1 cellular context compared by ENCODE assay signal in the genomic region with DNA sequence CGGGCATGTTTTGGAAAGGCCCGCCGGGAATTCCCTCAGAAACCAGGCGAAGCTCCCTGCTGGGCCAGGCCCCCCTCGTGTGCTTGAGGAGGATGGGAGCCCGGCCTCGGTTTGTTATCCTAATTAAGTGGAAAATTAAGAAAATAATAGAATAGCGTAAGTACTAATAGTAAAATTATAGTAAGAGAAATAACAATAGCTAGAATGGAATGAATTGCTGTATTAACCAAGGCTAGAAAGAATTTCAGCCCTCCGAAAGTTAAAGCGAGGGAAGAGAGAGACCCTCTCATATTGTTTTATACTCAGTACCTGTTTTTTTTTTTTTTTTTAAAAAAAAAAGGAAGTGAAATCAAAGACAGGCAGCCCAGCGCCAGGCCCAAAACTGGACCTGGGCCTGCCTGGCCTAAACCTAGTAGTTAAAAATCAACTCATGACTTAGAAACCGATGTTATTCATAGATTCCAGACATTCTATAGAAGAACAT.
TF ChIP-seq lines count a peak whose summit lies in the region.

No MANE protein-coding gene starts in this region.

TF ChIP-seq in GM12878, 131 proteins besides CTCF, POLR2A, EP300 and RAD21:
- TF ChIP-seq, protein P1, sequence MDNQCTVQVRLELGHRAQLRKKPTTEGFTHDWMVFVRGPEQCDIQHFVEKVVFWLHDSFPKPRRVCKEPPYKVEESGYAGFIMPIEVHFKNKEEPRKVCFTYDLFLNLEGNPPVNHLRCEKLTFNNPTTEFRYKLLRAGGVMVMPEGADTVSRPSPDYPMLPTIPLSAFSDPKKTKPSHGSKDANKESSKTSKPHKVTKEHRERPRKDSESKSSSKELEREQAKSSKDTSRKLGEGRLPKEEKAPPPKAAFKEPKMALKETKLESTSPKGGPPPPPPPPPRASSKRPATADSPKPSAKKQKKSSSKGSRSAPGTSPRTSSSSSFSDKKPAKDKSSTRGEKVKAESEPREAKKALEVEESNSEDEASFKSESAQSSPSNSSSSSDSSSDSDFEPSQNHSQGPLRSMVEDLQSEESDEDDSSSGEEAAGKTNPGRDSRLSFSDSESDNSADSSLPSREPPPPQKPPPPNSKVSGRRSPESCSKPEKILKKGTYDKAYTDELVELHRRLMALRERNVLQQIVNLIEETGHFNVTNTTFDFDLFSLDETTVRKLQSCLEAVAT (IDR thresholded peaks at IDR 0.05), result peak; percentile 47; the same call in 1 of the 2 replicates
- 0 out of 2 replicates have a peak, but pooled peaks have one; percentile 16 for TF ChIP-seq BMI1 (IDR thresholded peaks at IDR 0.05; ENCODE audit: borderline replicate concordance)
- peak; percentile 13; the same call in 1 of the 2 replicates for TF ChIP-seq ZNF384 (IDR thresholded peaks at IDR 0.05; ENCODE audit: borderline replicate concordance, low read depth, low read length)
- TF ChIP-seq SMAD1 (IDR thresholded peaks at IDR 0.05; ENCODE audit: low read depth, partially characterized antibody), result peak; percentile 20
- TF ChIP-seq SPI1 (IDR thresholded peaks at IDR 0.05; ENCODE audit: borderline replicate concordance, insufficient read depth, low read depth, low read length), result peak; percentile 67
- TF ChIP-seq IKZF1 (conservative IDR thresholded peaks at IDR 0.05), result peak; percentile 82
- peak; percentile 57 for TF ChIP-seq MTA2 (IDR thresholded peaks at IDR 0.05; ENCODE audit: low read depth)
- peak in 1 of 2 experiments; percentile 78; a peak in 3 of 4 replicates for TF ChIP-seq IKZF2 (IDR thresholded peaks at IDR 0.05)
- peak; percentile 72 for TF ChIP-seq MEF2B (IDR thresholded peaks at IDR 0.05; ENCODE audit: partially characterized antibody, poor library complexity, severe bottlenecking)
- 0 out of 2 replicates have a peak, but pooled peaks have one; percentile 11 for TF ChIP-seq RAD51 (IDR thresholded peaks at IDR 0.05)
- TF ChIP-seq, protein P2, sequence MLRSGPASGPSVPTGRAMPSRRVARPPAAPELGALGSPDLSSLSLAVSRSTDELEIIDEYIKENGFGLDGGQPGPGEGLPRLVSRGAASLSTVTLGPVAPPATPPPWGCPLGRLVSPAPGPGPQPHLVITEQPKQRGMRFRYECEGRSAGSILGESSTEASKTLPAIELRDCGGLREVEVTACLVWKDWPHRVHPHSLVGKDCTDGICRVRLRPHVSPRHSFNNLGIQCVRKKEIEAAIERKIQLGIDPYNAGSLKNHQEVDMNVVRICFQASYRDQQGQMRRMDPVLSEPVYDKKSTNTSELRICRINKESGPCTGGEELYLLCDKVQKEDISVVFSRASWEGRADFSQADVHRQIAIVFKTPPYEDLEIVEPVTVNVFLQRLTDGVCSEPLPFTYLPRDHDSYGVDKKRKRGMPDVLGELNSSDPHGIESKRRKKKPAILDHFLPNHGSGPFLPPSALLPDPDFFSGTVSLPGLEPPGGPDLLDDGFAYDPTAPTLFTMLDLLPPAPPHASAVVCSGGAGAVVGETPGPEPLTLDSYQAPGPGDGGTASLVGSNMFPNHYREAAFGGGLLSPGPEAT (IDR thresholded peaks at IDR 0.05; ENCODE audit: low read depth), result 0 out of 2 replicates have a peak, but pooled peaks have one; percentile 86
- TF ChIP-seq TBL1XR1 (IDR thresholded peaks at IDR 0.05; ENCODE audit: low read depth, low read length), result peak; percentile 9; the same call in 1 of the 2 replicates
- TF ChIP-seq, protein P3, sequence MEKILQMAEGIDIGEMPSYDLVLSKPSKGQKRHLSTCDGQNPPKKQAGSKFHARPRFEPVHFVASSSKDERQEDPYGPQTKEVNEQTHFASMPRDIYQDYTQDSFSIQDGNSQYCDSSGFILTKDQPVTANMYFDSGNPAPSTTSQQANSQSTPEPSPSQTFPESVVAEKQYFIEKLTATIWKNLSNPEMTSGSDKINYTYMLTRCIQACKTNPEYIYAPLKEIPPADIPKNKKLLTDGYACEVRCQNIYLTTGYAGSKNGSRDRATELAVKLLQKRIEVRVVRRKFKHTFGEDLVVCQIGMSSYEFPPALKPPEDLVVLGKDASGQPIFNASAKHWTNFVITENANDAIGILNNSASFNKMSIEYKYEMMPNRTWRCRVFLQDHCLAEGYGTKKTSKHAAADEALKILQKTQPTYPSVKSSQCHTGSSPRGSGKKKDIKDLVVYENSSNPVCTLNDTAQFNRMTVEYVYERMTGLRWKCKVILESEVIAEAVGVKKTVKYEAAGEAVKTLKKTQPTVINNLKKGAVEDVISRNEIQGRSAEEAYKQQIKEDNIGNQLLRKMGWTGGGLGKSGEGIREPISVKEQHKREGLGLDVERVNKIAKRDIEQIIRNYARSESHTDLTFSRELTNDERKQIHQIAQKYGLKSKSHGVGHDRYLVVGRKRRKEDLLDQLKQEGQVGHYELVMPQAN (conservative IDR thresholded peaks at IDR 0.05), result 0 out of 2 replicates have a peak, but pooled peaks have one; percentile 1
- 0 out of 2 replicates have a peak, but pooled peaks have one; percentile 39 for TF ChIP-seq MTA3 (IDR thresholded peaks at IDR 0.05; ENCODE audit: borderline replicate concordance, low read length)
- TF ChIP-seq, protein P4, sequence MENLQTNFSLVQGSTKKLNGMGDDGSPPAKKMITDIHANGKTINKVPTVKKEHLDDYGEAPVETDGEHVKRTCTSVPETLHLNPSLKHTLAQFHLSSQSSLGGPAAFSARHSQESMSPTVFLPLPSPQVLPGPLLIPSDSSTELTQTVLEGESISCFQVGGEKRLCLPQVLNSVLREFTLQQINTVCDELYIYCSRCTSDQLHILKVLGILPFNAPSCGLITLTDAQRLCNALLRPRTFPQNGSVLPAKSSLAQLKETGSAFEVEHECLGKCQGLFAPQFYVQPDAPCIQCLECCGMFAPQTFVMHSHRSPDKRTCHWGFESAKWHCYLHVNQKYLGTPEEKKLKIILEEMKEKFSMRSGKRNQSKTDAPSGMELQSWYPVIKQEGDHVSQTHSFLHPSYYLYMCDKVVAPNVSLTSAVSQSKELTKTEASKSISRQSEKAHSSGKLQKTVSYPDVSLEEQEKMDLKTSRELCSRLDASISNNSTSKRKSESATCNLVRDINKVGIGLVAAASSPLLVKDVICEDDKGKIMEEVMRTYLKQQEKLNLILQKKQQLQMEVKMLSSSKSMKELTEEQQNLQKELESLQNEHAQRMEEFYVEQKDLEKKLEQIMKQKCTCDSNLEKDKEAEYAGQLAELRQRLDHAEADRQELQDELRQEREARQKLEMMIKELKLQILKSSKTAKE (IDR thresholded peaks at IDR 0.05; ENCODE audit: low read depth, poor library complexity, severe bottlenecking), result peak; percentile 76
